8 cellular contexts compared by ENCODE assay signal in genomic region chr5:107389130-107389553, GRCh38.
DNase-seq lines count a peak whose midpoint lies in the region; ATAC-seq and TF ChIP-seq lines count a peak whose summit lies in the region.

No MANE protein-coding gene starts in this region.

- intact Hi-C loops in transverse colon (cut with DNase I; ENCODE audit: low total_unique reads) (no loop called here), posterior vena cava (cut with DNase I) (no loop called here)

- peak overlapping the region in 1 of 4 donors; percentile 15 for H3K27ac ChIP-seq in transverse colon

- H3K27me3 ChIP-seq in transverse colon = no peaks in the 10 kb centered on the region

- DNase-seq in NK-92 treated with Interleukin-12 subunit alpha and Interleukin-12 subunit beta, amount 100 ng/mL, for 24 hours (lab: John Stamatoyannopoulos, UW) = peak; percentile 22
- DNase-seq in NK-92 (lab: John Stamatoyannopoulos, UW; ENCODE audit: unreplicated experiment) (no peak), SW 1271 (lab: John Stamatoyannopoulos, UW) (peak; percentile 85 to 98), glomerular visceral epithelial cell (ENCODE audit: extremely low spot score) (peak; percentile 71), transverse colon (peak; percentile 19), posterior vena cava (ENCODE audit: low spot score) (no peak)
- peak; percentile 74 for DNase-seq in Jurkat, Clone E6-1 (ENCODE audit: low read depth, low spot score)

- ATAC-seq in GM21619 (IDR thresholded peaks at IDR 0.05; ENCODE audit: unreplicated experiment) = peak; percentile 89

- H3K4me1 ChIP-seq in transverse colon = peaks cover 12 to 28% (median 19%) of the 10 kb centered on the region in 4 donors

- in situ Hi-C loops in transverse colon (cut with MboI; ENCODE audit: low pct_ligation_motif_present in 1 of 4, low pct_unique_long_range_greater_than_20kb in 1 of 4, low sequenced_read_pairs in 3 of 4) = no loop called here

- H3K4me3 ChIP-seq in Jurkat, Clone E6-1 (ENCODE audit: low read length) = no peak overlapping the region
- H3K4me3 ChIP-seq in transverse colon = no peak overlapping the region

- no peak for TF ChIP-seq CTCF in transverse colon (IDR thresholded peaks at IDR 0.05)

- TF ChIP-seq POLR2A in transverse colon (IDR thresholded peaks at IDR 0.05) = no peak

- WGBS in transverse colon (ENCODE audit: low coverage in 1 of 2), 2 donors = 0 to 10% methylated on average over 1 to 2 of the region's 2 CpGs

- TF ChIP-seq EP300 in transverse colon (IDR thresholded peaks at IDR 0.05; ENCODE audit: low read depth) = no peak

- no peaks in the 10 kb centered on the region for H3K9me3 ChIP-seq in transverse colon

- no peaks in the 10 kb centered on the region for H3K36me3 ChIP-seq in transverse colon

Comparison
In these comparisons a context has a peak if more than half of its experiments do, and no peak if none do; other contexts are left out.
1. DNase-seq: peak in NK-92 treated with Interleukin-12 subunit alpha and Interleukin-12 subunit beta, amount 100 ng/mL, for 24 hours (single experiment), Jurkat, Clone E6-1 (single experiment), SW 1271 (2 of 2), glomerular visceral epithelial cell (single experiment) and transverse colon (single experiment); none in NK-92 (single experiment) and posterior vena cava (single experiment).